ENCODE assay signal across 21 cellular contexts in genomic region chr22:35172452-35172851, GRCh38.
A peak's percentile ranks its signal among the peaks of the same experiment; 100 is the strongest.
DNase-seq lines count a peak whose midpoint lies in the region; ATAC-seq and TF ChIP-seq lines count a peak whose summit lies in the region.
"Had no signal": no experiment of that assay in that cellular context is flagged by ENCODE, and none has a peak within 500 bp of the region (broad histone marks: within the 10 kb centered on the region; RNA-seq: fewer than 3 reads in every experiment).

No MANE protein-coding gene starts in this region.

- H3K79me2 ChIP-seq in GM23338 (replicated peaks; ENCODE audit: insufficient read depth): no peaks in the 10 kb centered on the region

- H3K9me3 ChIP-seq in esophagus muscularis mucosa: peaks cover 0 to 5% (median 0%) of the 10 kb centered on the region in 4 donors
- H3K9me3 ChIP-seq in left lung: no peaks in the 10 kb centered on the region
- H3K9me3 ChIP-seq: Caco-2, right atrium auricular region had no signal

- H3K4me3 Mint-ChIP-seq in GM23338: no peak overlapping the region
- H3K4me3 Mint-ChIP-seq: activated CD4-positive, alpha-beta memory T cell treated with anti-CD3 and anti-CD28 coated beads, Interleukin-2, amount 10 ng/mL, durations not matched to agents 7 days and 5 days; memory B cell; type B pancreatic cell; WTC11 had no signal

- H3K4me1 ChIP-seq in esophagus muscularis mucosa (no peaks in the 10 kb centered on the region), left lung (no peaks in the 10 kb centered on the region), GM23338 (ENCODE audit: insufficient read depth) (0 out of 2 replicates have a peak, but pooled peaks cover 3% of the 10 kb centered on the region)
- H3K4me1 ChIP-seq: Caco-2, right atrium auricular region had no signal

- TF ChIP-seq EP300 in esophagus muscularis mucosa (IDR thresholded peaks at IDR 0.05): no peak

- H3K27ac Mint-ChIP-seq in GM23338: no peak overlapping the region
- H3K27ac Mint-ChIP-seq: activated CD4-positive, alpha-beta memory T cell treated with anti-CD3 and anti-CD28 coated beads, Interleukin-2, amount 10 ng/mL, durations not matched to agents 7 days and 5 days; memory B cell; type B pancreatic cell; WTC11 had no signal

- TF ChIP-seq POLR2A in esophagus muscularis mucosa (IDR thresholded peaks at IDR 0.05; ENCODE audit: low read depth): no peak

- no peak for ATAC-seq in left lung
- no peak for ATAC-seq in GM23338
- ATAC-seq: Panc1, WTC11 had no signal

- no peak overlapping the region for H3K4me2 ChIP-seq in GM23338

- no peaks in the 10 kb centered on the region for H3K36me3 ChIP-seq in esophagus muscularis mucosa
- H3K36me3 ChIP-seq in left lung: no peaks in the 10 kb centered on the region
- no peaks in the 10 kb centered on the region for H3K36me3 ChIP-seq in GM23338 (ENCODE audit: insufficient read depth)
- H3K36me3 ChIP-seq: brain microvascular endothelial cell, right atrium auricular region had no signal

- no peak overlapping the region for H2AFZ ChIP-seq in GM23338

- no peak for TF ChIP-seq CTCF in esophagus muscularis mucosa (IDR thresholded peaks at IDR 0.05)
- TF ChIP-seq CTCF in left lung (IDR thresholded peaks at IDR 0.05): no peak
- no peak for TF ChIP-seq CTCF in GM13977 (IDR thresholded peaks at IDR 0.05; ENCODE audit: extremely low read depth, insufficient read depth, missing control alignments)
- no peak for TF ChIP-seq CTCF in GM23338 (conservative IDR thresholded peaks at IDR 0.05; ENCODE audit: low read depth in 2 of 2)

- peaks cover 2% of the 10 kb centered on the region; the same call in 1 of the 3 replicates for H3K9me3 Mint-ChIP-seq in GM23338
- H3K9me3 Mint-ChIP-seq: activated CD4-positive, alpha-beta memory T cell treated with anti-CD3 and anti-CD28 coated beads, Interleukin-2, amount 10 ng/mL, durations not matched to agents 7 days and 5 days; memory B cell; type B pancreatic cell had no signal

- 31% methylated on average over 4 of the region's 4 CpGs for WGBS in esophagus muscularis mucosa

- H3K4me1 Mint-ChIP-seq in GM23338: peaks cover 4% of the 10 kb centered on the region; the same call in 2 of the 3 replicates
- H3K4me1 Mint-ChIP-seq: activated CD4-positive, alpha-beta memory T cell treated with anti-CD3 and anti-CD28 coated beads, Interleukin-2, amount 10 ng/mL, durations not matched to agents 7 days and 5 days; memory B cell had no signal

- H4K20me1 ChIP-seq in GM23338 (replicated peaks; ENCODE audit: insufficient read depth): no peaks in the 10 kb centered on the region

- no peak overlapping the region for H3K4me3 ChIP-seq in esophagus muscularis mucosa
- H3K4me3 ChIP-seq in left lung: no peak overlapping the region
- no peak overlapping the region for H3K4me3 ChIP-seq in GM23338
- H3K4me3 ChIP-seq: right atrium auricular region had no signal

- H3K36me3 Mint-ChIP-seq in GM23338 (ENCODE audit: low read depth): no peaks in the 10 kb centered on the region
- H3K36me3 Mint-ChIP-seq: memory B cell, type B pancreatic cell, WTC11 had no signal

- peaks cover 0 to 40% (median 0%) of the 10 kb centered on the region in 4 donors for H3K27me3 ChIP-seq in esophagus muscularis mucosa
- peaks cover 0 to 20% of the 10 kb centered on the region in 2 donors for H3K27me3 ChIP-seq in left lung
- H3K27me3 ChIP-seq in GM23338 (ENCODE audit: insufficient read depth): no peaks in the 10 kb centered on the region
- H3K27me3 ChIP-seq: brain microvascular endothelial cell, right atrium auricular region had no signal

- DNase-seq in LHCN-M2 (ENCODE audit: low read depth) (peak; percentile 18), NCI-H1694 treated with DMSO at 0.1 percent for 48 hours (lab: John Stamatoyannopoulos, UW) (peak; percentile 58), NCI-H345 (lab: John Stamatoyannopoulos, UW) (peak; percentile 79), esophagus muscularis mucosa (ENCODE audit: extremely low spot score) (peak; percentile 79), left lung (no peak), GM13977 (ENCODE audit: low spot score) (no peak), GM23338 (ENCODE audit: low spot score) (no peak)
- DNase-seq: activated CD4-positive, alpha-beta memory T cell treated with anti-CD3 and anti-CD28 coated beads, Interleukin-2, amount 10 ng/mL, durations not matched to agents 7 days and 5 days; activated gamma-delta T cell; activated T-cell treated with anti-CD3 and anti-CD28 coated beads for 4 hours; AML-193; brain microvascular endothelial cell; NCI-H774; stimulated activated CD4-positive, alpha-beta T cell treated with anti-CD3 and anti-CD28 coated beads, Interleukin-12 subunit alpha, Interleukin-12 subunit beta, amount 100 ng/mL, for 4 hours had no signal

- in situ Hi-C loops in GM13977 (cut with MboI; ENCODE audit: low pct_unique_long_range_greater_than_20kb, low sequenced_read_pairs, unreplicated experiment): no loop called here

- H3K27me3 Mint-ChIP-seq in GM23338 (ENCODE audit: insufficient read depth, low read depth, poor library complexity): peaks cover 5% of the 10 kb centered on the region

- H3K27ac ChIP-seq in esophagus muscularis mucosa (replicated peaks in 1 of 4) (no peak overlapping the region), left lung (no peak overlapping the region), GM23338 (ENCODE audit: low read depth) (no peak overlapping the region)
- H3K27ac ChIP-seq: brain microvascular endothelial cell, HL-60, right atrium auricular region had no signal

- 0 out of 2 replicates have a peak, but pooled peaks cover 3% of the 10 kb centered on the region for H3K9me2 ChIP-seq in GM23338 (ENCODE audit: insufficient read depth)

- intact Hi-C loops in esophagus muscularis mucosa (cut with DNase I): no loop called here
- intact Hi-C loops in left lung (cut with DNase I): no loop called here

- H3F3A ChIP-seq in GM23338 (replicated peaks; ENCODE audit: low read depth): no peaks in the 10 kb centered on the region

TF ChIP-seq in GM23338, 12 proteins besides CTCF, POLR2A, EP300 and RAD21 (continues in another document):
- no peak for TF ChIP-seq ZNF114 (CRISPR knock-in tag; IDR thresholded peaks at IDR 0.05)
- TF ChIP-seq POLR2AphosphoS5 (IDR thresholded peaks at IDR 0.05; ENCODE audit: low read depth): no peak
- no peak for TF ChIP-seq JUNB (IDR thresholded peaks at IDR 0.05; ENCODE audit: unreplicated experiment)
- TF ChIP-seq, protein P1, sequence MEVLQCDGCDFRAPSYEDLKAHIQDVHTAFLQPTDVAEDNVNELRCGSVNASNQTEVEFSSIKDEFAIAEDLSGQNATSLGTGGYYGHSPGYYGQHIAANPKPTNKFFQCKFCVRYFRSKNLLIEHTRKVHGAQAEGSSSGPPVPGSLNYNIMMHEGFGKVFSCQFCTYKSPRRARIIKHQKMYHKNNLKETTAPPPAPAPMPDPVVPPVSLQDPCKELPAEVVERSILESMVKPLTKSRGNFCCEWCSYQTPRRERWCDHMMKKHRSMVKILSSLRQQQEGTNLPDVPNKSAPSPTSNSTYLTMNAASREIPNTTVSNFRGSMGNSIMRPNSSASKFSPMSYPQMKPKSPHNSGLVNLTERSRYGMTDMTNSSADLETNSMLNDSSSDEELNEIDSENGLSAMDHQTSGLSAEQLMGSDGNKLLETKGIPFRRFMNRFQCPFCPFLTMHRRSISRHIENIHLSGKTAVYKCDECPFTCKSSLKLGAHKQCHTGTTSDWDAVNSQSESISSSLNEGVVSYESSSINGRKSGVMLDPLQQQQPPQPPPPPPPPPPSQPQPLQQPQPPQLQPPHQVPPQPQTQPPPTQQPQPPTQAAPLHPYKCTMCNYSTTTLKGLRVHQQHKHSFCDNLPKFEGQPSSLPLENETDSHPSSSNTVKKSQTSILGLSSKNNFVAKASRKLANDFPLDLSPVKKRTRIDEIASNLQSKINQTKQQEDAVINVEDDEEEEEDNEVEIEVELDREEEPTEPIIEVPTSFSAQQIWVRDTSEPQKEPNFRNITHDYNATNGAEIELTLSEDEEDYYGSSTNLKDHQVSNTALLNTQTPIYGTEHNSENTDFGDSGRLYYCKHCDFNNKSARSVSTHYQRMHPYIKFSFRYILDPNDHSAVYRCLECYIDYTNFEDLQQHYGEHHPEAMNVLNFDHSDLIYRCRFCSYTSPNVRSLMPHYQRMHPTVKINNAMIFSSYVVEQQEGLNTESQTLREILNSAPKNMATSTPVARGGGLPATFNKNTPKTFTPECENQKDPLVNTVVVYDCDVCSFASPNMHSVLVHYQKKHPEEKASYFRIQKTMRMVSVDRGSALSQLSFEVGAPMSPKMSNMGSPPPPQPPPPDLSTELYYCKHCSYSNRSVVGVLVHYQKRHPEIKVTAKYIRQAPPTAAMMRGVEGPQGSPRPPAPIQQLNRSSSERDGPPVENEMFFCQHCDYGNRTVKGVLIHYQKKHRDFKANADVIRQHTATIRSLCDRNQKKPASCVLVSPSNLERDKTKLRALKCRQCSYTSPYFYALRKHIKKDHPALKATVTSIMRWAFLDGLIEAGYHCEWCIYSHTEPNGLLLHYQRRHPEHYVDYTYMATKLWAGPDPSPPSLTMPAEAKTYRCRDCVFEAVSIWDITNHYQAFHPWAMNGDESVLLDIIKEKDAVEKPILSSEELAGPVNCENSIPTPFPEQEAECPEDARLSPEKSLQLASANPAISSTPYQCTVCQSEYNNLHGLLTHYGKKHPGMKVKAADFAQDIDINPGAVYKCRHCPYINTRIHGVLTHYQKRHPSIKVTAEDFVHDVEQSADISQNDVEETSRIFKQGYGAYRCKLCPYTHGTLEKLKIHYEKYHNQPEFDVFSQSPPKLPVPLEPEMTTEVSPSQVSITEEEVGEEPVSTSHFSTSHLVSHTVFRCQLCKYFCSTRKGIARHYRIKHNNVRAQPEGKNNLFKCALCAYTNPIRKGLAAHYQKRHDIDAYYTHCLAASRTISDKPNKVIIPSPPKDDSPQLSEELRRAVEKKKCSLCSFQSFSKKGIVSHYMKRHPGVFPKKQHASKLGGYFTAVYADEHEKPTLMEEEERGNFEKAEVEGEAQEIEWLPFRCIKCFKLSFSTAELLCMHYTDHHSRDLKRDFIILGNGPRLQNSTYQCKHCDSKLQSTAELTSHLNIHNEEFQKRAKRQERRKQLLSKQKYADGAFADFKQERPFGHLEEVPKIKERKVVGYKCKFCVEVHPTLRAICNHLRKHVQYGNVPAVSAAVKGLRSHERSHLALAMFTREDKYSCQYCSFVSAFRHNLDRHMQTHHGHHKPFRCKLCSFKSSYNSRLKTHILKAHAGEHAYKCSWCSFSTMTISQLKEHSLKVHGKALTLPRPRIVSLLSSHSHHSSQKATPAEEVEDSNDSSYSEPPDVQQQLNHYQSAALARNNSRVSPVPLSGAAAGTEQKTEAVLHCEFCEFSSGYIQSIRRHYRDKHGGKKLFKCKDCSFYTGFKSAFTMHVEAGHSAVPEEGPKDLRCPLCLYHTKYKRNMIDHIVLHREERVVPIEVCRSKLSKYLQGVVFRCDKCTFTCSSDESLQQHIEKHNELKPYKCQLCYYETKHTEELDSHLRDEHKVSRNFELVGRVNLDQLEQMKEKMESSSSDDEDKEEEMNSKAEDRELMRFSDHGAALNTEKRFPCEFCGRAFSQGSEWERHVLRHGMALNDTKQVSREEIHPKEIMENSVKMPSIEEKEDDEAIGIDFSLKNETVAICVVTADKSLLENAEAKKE (CRISPR knock-in tag; IDR thresholded peaks at IDR 0.05): no peak
- no peak for TF ChIP-seq EZH2phosphoT487 (IDR thresholded peaks at IDR 0.05; ENCODE audit: unreplicated experiment)
- no peak for TF ChIP-seq STAT1 (IDR thresholded peaks at IDR 0.05; ENCODE audit: unreplicated experiment)

Comparison
In these comparisons a context has a peak if more than half of its experiments do, and no peak if none do; other contexts are left out.
1. DNase-seq: peak in LHCN-M2 (single experiment), NCI-H1694 treated with DMSO at 0.1 percent for 48 hours (single experiment), NCI-H345 (single experiment) and esophagus muscularis mucosa (single experiment); none in left lung (0 of 2), GM13977 (single experiment) and GM23338 (single experiment).